ENCODE assay signal across 1 cellular context in the genomic region with DNA sequence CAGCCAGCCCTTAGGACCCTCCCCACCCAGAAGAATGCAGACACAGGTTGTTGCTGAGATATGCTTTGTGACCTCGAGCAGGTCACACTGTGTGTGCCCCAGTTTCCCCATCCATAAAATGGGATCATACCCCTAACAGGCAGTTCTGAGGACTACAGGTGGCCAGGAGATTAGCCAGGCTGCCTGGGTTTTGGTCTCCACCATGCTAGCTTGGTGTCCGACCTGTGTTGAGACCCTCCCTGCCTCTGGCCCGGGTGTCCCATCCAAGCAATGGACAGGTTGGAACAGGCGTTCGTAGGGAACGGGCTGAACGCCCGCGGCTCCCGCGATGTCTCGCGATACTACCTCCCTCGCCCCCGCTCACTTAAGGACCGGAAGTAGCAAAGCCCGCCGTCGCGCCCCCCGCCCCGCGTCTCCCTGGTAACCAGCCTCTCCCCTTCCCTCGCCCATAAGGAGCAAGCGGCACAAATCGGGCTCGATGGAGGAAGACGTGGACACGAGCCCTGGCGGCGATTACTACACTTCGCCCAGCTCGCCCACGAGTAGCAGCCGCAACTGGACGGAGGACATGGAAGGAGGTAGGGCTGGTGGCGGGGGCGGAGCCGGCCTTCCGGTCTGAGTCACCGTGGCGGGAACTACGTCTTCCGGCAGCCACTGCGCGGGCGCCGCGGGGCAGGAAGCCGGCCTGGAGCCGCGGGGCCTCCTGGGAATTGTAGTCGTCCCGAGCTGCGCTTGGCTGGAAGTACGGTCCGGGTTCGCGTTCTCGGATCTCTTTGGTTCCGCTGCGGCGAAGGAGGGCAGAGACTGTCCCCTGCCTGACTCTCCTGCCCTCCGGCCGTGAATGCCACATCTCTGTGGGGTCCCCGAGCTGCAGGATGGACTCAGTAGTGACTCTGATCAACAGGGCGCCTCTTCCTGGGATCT.
TF ChIP-seq lines count a peak whose summit lies in the region.

No MANE protein-coding gene starts in this region.

TF ChIP-seq in WTC11, 78 proteins besides CTCF, POLR2A, EP300 and RAD21 (continued from another document and continues in another):
- TF ChIP-seq, protein P1, sequence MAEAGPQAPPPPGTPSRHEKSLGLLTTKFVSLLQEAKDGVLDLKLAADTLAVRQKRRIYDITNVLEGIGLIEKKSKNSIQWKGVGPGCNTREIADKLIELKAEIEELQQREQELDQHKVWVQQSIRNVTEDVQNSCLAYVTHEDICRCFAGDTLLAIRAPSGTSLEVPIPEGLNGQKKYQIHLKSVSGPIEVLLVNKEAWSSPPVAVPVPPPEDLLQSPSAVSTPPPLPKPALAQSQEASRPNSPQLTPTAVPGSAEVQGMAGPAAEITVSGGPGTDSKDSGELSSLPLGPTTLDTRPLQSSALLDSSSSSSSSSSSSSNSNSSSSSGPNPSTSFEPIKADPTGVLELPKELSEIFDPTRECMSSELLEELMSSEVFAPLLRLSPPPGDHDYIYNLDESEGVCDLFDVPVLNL (CRISPR knock-in tag; IDR thresholded peaks at IDR 0.05; ENCODE audit: borderline replicate concordance, low read depth): no peak
- no peak for TF ChIP-seq ZNF423 (CRISPR knock-in tag; IDR thresholded peaks at IDR 0.05)
- no peak for TF ChIP-seq ZNF416 (CRISPR knock-in tag; IDR thresholded peaks at IDR 0.05)
- TF ChIP-seq PRRX2 (CRISPR knock-in tag; IDR thresholded peaks at IDR 0.05): 0 out of 2 replicates have a peak, but pooled peaks have one; percentile 53
- TF ChIP-seq, protein P2, sequence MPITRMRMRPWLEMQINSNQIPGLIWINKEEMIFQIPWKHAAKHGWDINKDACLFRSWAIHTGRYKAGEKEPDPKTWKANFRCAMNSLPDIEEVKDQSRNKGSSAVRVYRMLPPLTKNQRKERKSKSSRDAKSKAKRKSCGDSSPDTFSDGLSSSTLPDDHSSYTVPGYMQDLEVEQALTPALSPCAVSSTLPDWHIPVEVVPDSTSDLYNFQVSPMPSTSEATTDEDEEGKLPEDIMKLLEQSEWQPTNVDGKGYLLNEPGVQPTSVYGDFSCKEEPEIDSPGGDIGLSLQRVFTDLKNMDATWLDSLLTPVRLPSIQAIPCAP (CRISPR knock-in tag; IDR thresholded peaks at IDR 0.05): no peak
- 0 out of 2 replicates have a peak, but pooled peaks have one; percentile 14 for TF ChIP-seq SMAD3 (CRISPR knock-in tag; IDR thresholded peaks at IDR 0.05; ENCODE audit: borderline replicate concordance)
- no peak for TF ChIP-seq NR2C2 (CRISPR knock-in tag; IDR thresholded peaks at IDR 0.05)
- no peak; the same call in 1 of the 2 replicates for TF ChIP-seq NFE2L1 (CRISPR knock-in tag; IDR thresholded peaks at IDR 0.05)
- no peak for TF ChIP-seq OVOL2 (CRISPR knock-in tag; IDR thresholded peaks at IDR 0.05; ENCODE audit: borderline replicate concordance)
- TF ChIP-seq TCF7 (CRISPR knock-in tag; IDR thresholded peaks at IDR 0.05; ENCODE audit: low read depth): no peak
- TF ChIP-seq, protein P3, sequence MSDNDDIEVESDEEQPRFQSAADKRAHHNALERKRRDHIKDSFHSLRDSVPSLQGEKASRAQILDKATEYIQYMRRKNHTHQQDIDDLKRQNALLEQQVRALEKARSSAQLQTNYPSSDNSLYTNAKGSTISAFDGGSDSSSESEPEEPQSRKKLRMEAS (CRISPR knock-in tag; IDR thresholded peaks at IDR 0.05): peak; percentile 78
- no peak for TF ChIP-seq ZNF219 (CRISPR knock-in tag; IDR thresholded peaks at IDR 0.05; ENCODE audit: borderline replicate concordance)
- TF ChIP-seq, protein P4, sequence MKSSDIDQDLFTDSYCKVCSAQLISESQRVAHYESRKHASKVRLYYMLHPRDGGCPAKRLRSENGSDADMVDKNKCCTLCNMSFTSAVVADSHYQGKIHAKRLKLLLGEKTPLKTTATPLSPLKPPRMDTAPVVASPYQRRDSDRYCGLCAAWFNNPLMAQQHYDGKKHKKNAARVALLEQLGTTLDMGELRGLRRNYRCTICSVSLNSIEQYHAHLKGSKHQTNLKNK (CRISPR knock-in tag; IDR thresholded peaks at IDR 0.05): 0 out of 2 replicates have a peak, but pooled peaks have one; percentile 29
- TF ChIP-seq CREM (CRISPR knock-in tag; IDR thresholded peaks at IDR 0.05): no peak
- no peak for TF ChIP-seq NFATC4 (CRISPR knock-in tag; IDR thresholded peaks at IDR 0.05)
- TF ChIP-seq, protein P5, sequence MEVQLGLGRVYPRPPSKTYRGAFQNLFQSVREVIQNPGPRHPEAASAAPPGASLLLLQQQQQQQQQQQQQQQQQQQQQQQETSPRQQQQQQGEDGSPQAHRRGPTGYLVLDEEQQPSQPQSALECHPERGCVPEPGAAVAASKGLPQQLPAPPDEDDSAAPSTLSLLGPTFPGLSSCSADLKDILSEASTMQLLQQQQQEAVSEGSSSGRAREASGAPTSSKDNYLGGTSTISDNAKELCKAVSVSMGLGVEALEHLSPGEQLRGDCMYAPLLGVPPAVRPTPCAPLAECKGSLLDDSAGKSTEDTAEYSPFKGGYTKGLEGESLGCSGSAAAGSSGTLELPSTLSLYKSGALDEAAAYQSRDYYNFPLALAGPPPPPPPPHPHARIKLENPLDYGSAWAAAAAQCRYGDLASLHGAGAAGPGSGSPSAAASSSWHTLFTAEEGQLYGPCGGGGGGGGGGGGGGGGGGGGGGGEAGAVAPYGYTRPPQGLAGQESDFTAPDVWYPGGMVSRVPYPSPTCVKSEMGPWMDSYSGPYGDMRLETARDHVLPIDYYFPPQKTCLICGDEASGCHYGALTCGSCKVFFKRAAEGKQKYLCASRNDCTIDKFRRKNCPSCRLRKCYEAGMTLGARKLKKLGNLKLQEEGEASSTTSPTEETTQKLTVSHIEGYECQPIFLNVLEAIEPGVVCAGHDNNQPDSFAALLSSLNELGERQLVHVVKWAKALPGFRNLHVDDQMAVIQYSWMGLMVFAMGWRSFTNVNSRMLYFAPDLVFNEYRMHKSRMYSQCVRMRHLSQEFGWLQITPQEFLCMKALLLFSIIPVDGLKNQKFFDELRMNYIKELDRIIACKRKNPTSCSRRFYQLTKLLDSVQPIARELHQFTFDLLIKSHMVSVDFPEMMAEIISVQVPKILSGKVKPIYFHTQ (CRISPR knock-in tag; IDR thresholded peaks at IDR 0.05): 0 out of 2 replicates have a peak, but pooled peaks have one; percentile 19
- no peak for TF ChIP-seq IRF2 (CRISPR knock-in tag; IDR thresholded peaks at IDR 0.05; ENCODE audit: borderline replicate concordance, low read depth)
- TF ChIP-seq GRHL2 (CRISPR knock-in tag; IDR thresholded peaks at IDR 0.05; ENCODE audit: insufficient replicate concordance, severe bottlenecking): no peak
- TF ChIP-seq ESRRA (CRISPR knock-in tag; IDR thresholded peaks at IDR 0.05; ENCODE audit: borderline replicate concordance): no peak
- TF ChIP-seq HMGA2 (CRISPR knock-in tag; IDR thresholded peaks at IDR 0.05): no peak
- TF ChIP-seq FOXJ3 (CRISPR knock-in tag; IDR thresholded peaks at IDR 0.05; ENCODE audit: borderline replicate concordance): no peak
- no peak for TF ChIP-seq RORB (CRISPR knock-in tag; IDR thresholded peaks at IDR 0.05)
- TF ChIP-seq, protein P6, sequence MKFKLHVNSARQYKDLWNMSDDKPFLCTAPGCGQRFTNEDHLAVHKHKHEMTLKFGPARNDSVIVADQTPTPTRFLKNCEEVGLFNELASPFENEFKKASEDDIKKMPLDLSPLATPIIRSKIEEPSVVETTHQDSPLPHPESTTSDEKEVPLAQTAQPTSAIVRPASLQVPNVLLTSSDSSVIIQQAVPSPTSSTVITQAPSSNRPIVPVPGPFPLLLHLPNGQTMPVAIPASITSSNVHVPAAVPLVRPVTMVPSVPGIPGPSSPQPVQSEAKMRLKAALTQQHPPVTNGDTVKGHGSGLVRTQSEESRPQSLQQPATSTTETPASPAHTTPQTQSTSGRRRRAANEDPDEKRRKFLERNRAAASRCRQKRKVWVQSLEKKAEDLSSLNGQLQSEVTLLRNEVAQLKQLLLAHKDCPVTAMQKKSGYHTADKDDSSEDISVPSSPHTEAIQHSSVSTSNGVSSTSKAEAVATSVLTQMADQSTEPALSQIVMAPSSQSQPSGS (CRISPR knock-in tag; IDR thresholded peaks at IDR 0.05; ENCODE audit: borderline replicate concordance, low read depth): no peak
- peak; percentile 88 for TF ChIP-seq GABPB1 (CRISPR knock-in tag; IDR thresholded peaks at IDR 0.05)
- no peak for TF ChIP-seq TEAD4 (CRISPR knock-in tag; IDR thresholded peaks at IDR 0.05)
- peak; percentile 12; the same call in 1 of the 2 replicates for TF ChIP-seq ZSCAN18 (CRISPR knock-in tag; IDR thresholded peaks at IDR 0.05)
- TF ChIP-seq PRDM15 (CRISPR knock-in tag; IDR thresholded peaks at IDR 0.05): peak; percentile 51
- TF ChIP-seq JAZF1 (CRISPR knock-in tag; IDR thresholded peaks at IDR 0.05): no peak
- no peak for TF ChIP-seq ZBTB21 (CRISPR knock-in tag; IDR thresholded peaks at IDR 0.05; ENCODE audit: borderline replicate concordance)
- no peak for TF ChIP-seq ELF4 (CRISPR knock-in tag; IDR thresholded peaks at IDR 0.05; ENCODE audit: low read depth)
- no peak for TF ChIP-seq MLX (CRISPR knock-in tag; IDR thresholded peaks at IDR 0.05)
- no peak for TF ChIP-seq USF2 (CRISPR knock-in tag; IDR thresholded peaks at IDR 0.05)
- TF ChIP-seq, protein P7, sequence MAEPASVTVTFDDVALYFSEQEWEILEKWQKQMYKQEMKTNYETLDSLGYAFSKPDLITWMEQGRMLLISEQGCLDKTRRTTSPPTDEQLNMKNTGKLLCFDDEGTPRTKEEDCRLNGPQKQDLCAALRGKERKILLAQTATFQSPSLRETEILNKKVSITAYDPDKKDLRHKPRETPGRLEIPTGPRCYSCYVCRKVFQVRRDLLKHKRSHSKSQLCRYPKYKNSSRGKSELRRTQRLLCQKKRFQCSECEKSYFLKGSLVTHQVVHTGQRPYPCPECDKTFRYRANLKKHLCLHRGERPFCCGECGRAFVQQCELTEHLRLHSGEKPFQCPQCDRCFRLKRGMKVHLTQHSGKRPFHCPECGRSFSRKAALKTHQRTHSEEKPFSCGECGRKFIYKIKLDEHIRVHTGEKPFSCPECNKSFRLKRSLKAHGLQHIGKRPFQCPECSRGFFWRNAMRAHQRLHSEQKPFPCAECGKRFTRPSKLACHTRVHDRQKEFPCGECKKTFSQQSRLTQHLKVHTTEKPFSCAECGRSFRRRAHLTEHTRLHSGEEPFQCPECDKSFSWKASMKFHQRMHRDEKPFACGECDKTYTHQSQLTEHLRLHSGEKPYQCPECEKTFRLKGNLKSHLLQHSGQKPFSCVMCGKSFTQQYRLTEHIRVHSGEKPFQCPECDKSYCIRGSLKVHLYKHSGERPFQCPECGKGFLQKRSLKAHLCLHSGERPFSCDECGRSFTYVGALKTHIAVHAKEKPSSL (CRISPR knock-in tag; conservative IDR thresholded peaks at IDR 0.05): no peak
- TF ChIP-seq, protein P8, sequence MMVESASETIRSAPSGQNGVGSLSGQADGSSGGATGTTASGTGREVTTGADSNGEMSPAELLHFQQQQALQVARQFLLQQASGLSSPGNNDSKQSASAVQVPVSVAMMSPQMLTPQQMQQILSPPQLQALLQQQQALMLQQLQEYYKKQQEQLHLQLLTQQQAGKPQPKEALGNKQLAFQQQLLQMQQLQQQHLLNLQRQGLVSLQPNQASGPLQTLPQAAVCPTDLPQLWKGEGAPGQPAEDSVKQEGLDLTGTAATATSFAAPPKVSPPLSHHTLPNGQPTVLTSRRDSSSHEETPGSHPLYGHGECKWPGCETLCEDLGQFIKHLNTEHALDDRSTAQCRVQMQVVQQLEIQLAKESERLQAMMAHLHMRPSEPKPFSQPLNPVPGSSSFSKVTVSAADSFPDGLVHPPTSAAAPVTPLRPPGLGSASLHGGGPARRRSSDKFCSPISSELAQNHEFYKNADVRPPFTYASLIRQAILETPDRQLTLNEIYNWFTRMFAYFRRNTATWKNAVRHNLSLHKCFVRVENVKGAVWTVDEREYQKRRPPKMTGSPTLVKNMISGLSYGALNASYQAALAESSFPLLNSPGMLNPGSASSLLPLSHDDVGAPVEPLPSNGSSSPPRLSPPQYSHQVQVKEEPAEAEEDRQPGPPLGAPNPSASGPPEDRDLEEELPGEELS (CRISPR knock-in tag; IDR thresholded peaks at IDR 0.05): no peak; the same call in none of the 2 replicates
- TF ChIP-seq SOX15 (CRISPR knock-in tag; IDR thresholded peaks at IDR 0.05): no peak
